1 cellular context compared by ENCODE assay signal in genomic region chr1:204464174-204464573, GRCh38.
TF ChIP-seq lines count a peak whose summit lies in the region.

No MANE protein-coding gene starts in this region.

TF ChIP-seq in K562, 482 proteins besides CTCF, POLR2A, EP300 and RAD21:
- TF ChIP-seq NFXL1 (CRISPR knock-in tag; IDR thresholded peaks at IDR 0.05) (no peak), KLF1 (tag; IDR thresholded peaks at IDR 0.05) (no peak), FOXP1 (CRISPR knock-in tag; IDR thresholded peaks at IDR 0.05) (0 out of 2 replicates have a peak, but pooled peaks have one; percentile 55), ETV5 (CRISPR knock-in tag; IDR thresholded peaks at IDR 0.05; ENCODE audit: low read depth) (no peak), JUN (IDR thresholded peaks at IDR 0.05; ENCODE audit: borderline replicate concordance, low read depth, low read length) (no peak), JUN (CRISPR knock-in tag; IDR thresholded peaks at IDR 0.05; ENCODE audit: borderline replicate concordance) (peak; percentile 64; the same call in 1 of the 2 replicates), POLR3G (IDR thresholded peaks at IDR 0.05; ENCODE audit: extremely low read depth, insufficient read length, insufficient replicate concordance) (no peak), TEAD1 (CRISPR knock-in tag; IDR thresholded peaks at IDR 0.05) (peak in 1 of 2 experiments; percentile 71; a peak in 1 of 4 replicates), TSC22D4 (tag; IDR thresholded peaks at IDR 0.05) (0 out of 2 replicates have a peak, but pooled peaks have one; percentile 20), SPI1 (IDR thresholded peaks at IDR 0.05; ENCODE audit: borderline replicate concordance, low read depth, low read length) (0 out of 2 replicates have a peak, but pooled peaks have one; percentile 23), ID3 (CRISPR knock-in tag; IDR thresholded peaks at IDR 0.05) (no peak), ID3 (tag; IDR thresholded peaks at IDR 0.05) (0 out of 2 replicates have a peak, but pooled peaks have one; percentile 32), MYNN (IDR thresholded peaks at IDR 0.05) (no peak), MYNN (CRISPR knock-in tag; IDR thresholded peaks at IDR 0.05) (no peak), E2F1 (CRISPR knock-in tag; IDR thresholded peaks at IDR 0.05) (no peak), FOXA3 (CRISPR knock-in tag; conservative IDR thresholded peaks at IDR 0.05 in 1 of 2, IDR thresholded peaks at IDR 0.05 in 1 of 2) (0 out of 4 replicates have a peak, but pooled peaks of 1 of the 2 experiments have one; percentile 14), MYBL2 (IDR thresholded peaks at IDR 0.05; ENCODE audit: low read depth) (no peak), MYBL2 (CRISPR knock-in tag; IDR thresholded peaks at IDR 0.05; ENCODE audit: borderline replicate concordance) (0 out of 2 replicates have a peak, but pooled peaks have one; percentile 22), ELF2 (CRISPR knock-in tag; IDR thresholded peaks at IDR 0.05) (no peak), ZNF785 (CRISPR knock-in tag; IDR thresholded peaks at IDR 0.05) (no peak), KLF13 (tag; IDR thresholded peaks at IDR 0.05; ENCODE audit: borderline replicate concordance, low read depth) (no peak), ESRRA (IDR thresholded peaks at IDR 0.05; ENCODE audit: borderline replicate concordance, low read depth) (0 out of 2 replicates have a peak, but pooled peaks have one; percentile 38)
